ENCODE assay signal across 8 cellular contexts in genomic region chr21:37712204-37712934, GRCh38.
DNase-seq lines count a peak whose midpoint lies in the region; ATAC-seq and TF ChIP-seq lines count a peak whose summit lies in the region.

No MANE protein-coding gene starts in this region.

- ATAC-seq in GM19467 (IDR thresholded peaks at IDR 0.05; ENCODE audit: unreplicated experiment), result peak; percentile 89
- peak; percentile 61 to 78 for ATAC-seq in activated naive CD4-positive, alpha-beta T cell treated with anti-CD3 and anti-CD28 coated beads, Interleukin-2, amount 50 U/mL, for 72 hours
- peak; percentile 88 to 90 for ATAC-seq in left cardiac atrium
- no peak for ATAC-seq in GM19455 (IDR thresholded peaks at IDR 0.05; ENCODE audit: unreplicated experiment)

- no peak overlapping the region for H2AFZ ChIP-seq in OCI-LY3 (ENCODE audit: low read depth, low read length)

- no peak overlapping the region for H3K27ac ChIP-seq in OCI-LY3 (ENCODE audit: low read length)

- peak; percentile 81 for TF ChIP-seq RAD21 in Ishikawa (IDR thresholded peaks at IDR 0.05; ENCODE audit: low read depth)

- no peaks in the 10 kb centered on the region for H4K20me1 ChIP-seq in OCI-LY3 (ENCODE audit: insufficient read depth, low read length)

- CTCF ChIA-PET in Caco-2 (lab: Charles Lee), result interaction anchor here (0.6 to 2.8 kb wide), 11 partner anchors 12 to 640 kb away, joined by 3 to 28 read pairs (median 4); no protein-coding TSS in a partner anchor

- no peaks in the 10 kb centered on the region for H3K36me3 Mint-ChIP-seq in Caco-2 (ENCODE audit: insufficient read depth, unreplicated experiment)
- no peaks in the 10 kb centered on the region for H3K36me3 Mint-ChIP-seq in activated naive CD4-positive, alpha-beta T cell treated with anti-CD3 and anti-CD28 coated beads, Interleukin-2, amount 50 U/mL, for 72 hours

- TF ChIP-seq CTCF in Caco-2 (IDR thresholded peaks at IDR 0.05; ENCODE audit: insufficient read depth in 1 of 2, low read depth in 1 of 2, low read length in 1 of 2, severe bottlenecking in 1 of 2, unreplicated experiment in 1 of 2) (peak; percentile 86 to 90), OCI-LY3 (IDR thresholded peaks at IDR 0.05; ENCODE audit: low read depth, low read length) (peak; percentile 71)

- H3K9me3 ChIP-seq in Caco-2 (no peaks in the 10 kb centered on the region), OCI-LY3 (ENCODE audit: insufficient read depth, low read length) (no peaks in the 10 kb centered on the region)

- no TSS peak for BruUV-seq in Caco-2 (replicated peaks; lab: Mats Ljungman, UMichigan)

- peaks cover 6% of the 10 kb centered on the region for H3K9me3 Mint-ChIP-seq in Caco-2 (ENCODE audit: unreplicated experiment)
- no peaks in the 10 kb centered on the region for H3K9me3 Mint-ChIP-seq in activated naive CD4-positive, alpha-beta T cell treated with anti-CD3 and anti-CD28 coated beads, Interleukin-2, amount 50 U/mL, for 72 hours

- H3K79me2 ChIP-seq in OCI-LY3 (ENCODE audit: low read length), result no peaks in the 10 kb centered on the region

- H3K4me2 ChIP-seq in OCI-LY3 (ENCODE audit: low read length), result no peak overlapping the region

- POLR2A ChIA-PET in Caco-2 (lab: Charles Lee), result interaction anchor here (0.5 kb wide), 1 partner anchor 11 kb away, joined by 3 read pairs; no protein-coding TSS in a partner anchor

- no peak overlapping the region for H3K27ac Mint-ChIP-seq in Caco-2 (ENCODE audit: unreplicated experiment)
- no peak overlapping the region for H3K27ac Mint-ChIP-seq in activated naive CD4-positive, alpha-beta T cell treated with anti-CD3 and anti-CD28 coated beads, Interleukin-2, amount 50 U/mL, for 72 hours

- no peaks in the 10 kb centered on the region for H3K27me3 ChIP-seq in Caco-2 (replicated peaks; ENCODE audit: control insufficient read depth, insufficient read depth, low read length)
- H3K27me3 ChIP-seq in OCI-LY3 (ENCODE audit: low read depth, low read length), result peaks cover 2% of the 10 kb centered on the region

- H3K4me3 Mint-ChIP-seq in Caco-2 (ENCODE audit: unreplicated experiment), result no peak overlapping the region

- H3K4me1 ChIP-seq in Caco-2, result peaks cover 9% of the 10 kb centered on the region; the same call in 1 of the 2 replicates
- H3K4me1 ChIP-seq in OCI-LY3 (ENCODE audit: low read length), result no peaks in the 10 kb centered on the region

- H3K9ac ChIP-seq in OCI-LY3 (ENCODE audit: low read length), result no peak overlapping the region

- H3K4me3 ChIP-seq in Caco-2 (ENCODE audit: low read depth, low read length) (no peak overlapping the region), OCI-LY3 (ENCODE audit: low read length) (no peak overlapping the region)

- no peaks in the 10 kb centered on the region for H3K36me3 ChIP-seq in Caco-2 (ENCODE audit: control insufficient read depth, insufficient read depth, low read length)
- no peaks in the 10 kb centered on the region for H3K36me3 ChIP-seq in OCI-LY3 (replicated peaks; ENCODE audit: low read depth, low read length)

- H3K4me1 Mint-ChIP-seq in Caco-2 (ENCODE audit: low read depth, unreplicated experiment), result peaks cover 13% of the 10 kb centered on the region

- TF ChIP-seq EP300 in Ishikawa (IDR thresholded peaks at IDR 0.05; ENCODE audit: borderline replicate concordance), result no peak

- H3K27me3 Mint-ChIP-seq in Caco-2 (ENCODE audit: insufficient read depth, unreplicated experiment), result no peaks in the 10 kb centered on the region

- intact Hi-C loops in Caco-2 (cut with micrococcal nuclease; ENCODE audit: unreplicated experiment) (loop anchor here (1.0 to 5.0 kb wide), 5 partner anchors 47 to 645 kb away; no protein-coding TSS in a partner anchor), left cardiac atrium (cut with DNase I) (loop anchor here (5.0 to 10.0 kb wide), 3 partner anchors 202 to 645 kb away; partner anchors contain the start of gene KCNJ6 (in 2 of the 2))

- DNase-seq in Caco-2 (peak; percentile 76 to 77), left cardiac atrium (peak; percentile 77), retina (peak; percentile 69)
- DNase-seq in activated naive CD4-positive, alpha-beta T cell treated with anti-CD3 and anti-CD28 coated beads, Interleukin-2, amount 50 U/mL, for 72 hours (ENCODE audit: low spot score in 2 of 2), result peak in 1 of 2 donors; percentile 54

TF ChIP-seq in Ishikawa, 13 proteins besides CTCF, POLR2A, EP300 and RAD21:
- TF ChIP-seq USF1 (IDR thresholded peaks at IDR 0.05), result no peak
- no peak for TF ChIP-seq FOXM1 (IDR thresholded peaks at IDR 0.05; ENCODE audit: borderline replicate concordance, low read depth)
- no peak for TF ChIP-seq EGR1 (IDR thresholded peaks at IDR 0.05)
- no peak for TF ChIP-seq CREB1 (IDR thresholded peaks at IDR 0.05; ENCODE audit: low read depth)
- TF ChIP-seq ZBTB7A (IDR thresholded peaks at IDR 0.05; ENCODE audit: low read depth), result no peak
- no peak for TF ChIP-seq CEBPB (IDR thresholded peaks at IDR 0.05)
- TF ChIP-seq REST (IDR thresholded peaks at IDR 0.05; ENCODE audit: low read depth), result no peak
- no peak for TF ChIP-seq TEAD4 (IDR thresholded peaks at IDR 0.05)
- no peak for TF ChIP-seq TCF12 (IDR thresholded peaks at IDR 0.05; ENCODE audit: low read depth)
- TF ChIP-seq NFIC (IDR thresholded peaks at IDR 0.05), result no peak
TF ChIP-seq in Ishikawa: peak in this region for 0.
